In the genomic region with DNA sequence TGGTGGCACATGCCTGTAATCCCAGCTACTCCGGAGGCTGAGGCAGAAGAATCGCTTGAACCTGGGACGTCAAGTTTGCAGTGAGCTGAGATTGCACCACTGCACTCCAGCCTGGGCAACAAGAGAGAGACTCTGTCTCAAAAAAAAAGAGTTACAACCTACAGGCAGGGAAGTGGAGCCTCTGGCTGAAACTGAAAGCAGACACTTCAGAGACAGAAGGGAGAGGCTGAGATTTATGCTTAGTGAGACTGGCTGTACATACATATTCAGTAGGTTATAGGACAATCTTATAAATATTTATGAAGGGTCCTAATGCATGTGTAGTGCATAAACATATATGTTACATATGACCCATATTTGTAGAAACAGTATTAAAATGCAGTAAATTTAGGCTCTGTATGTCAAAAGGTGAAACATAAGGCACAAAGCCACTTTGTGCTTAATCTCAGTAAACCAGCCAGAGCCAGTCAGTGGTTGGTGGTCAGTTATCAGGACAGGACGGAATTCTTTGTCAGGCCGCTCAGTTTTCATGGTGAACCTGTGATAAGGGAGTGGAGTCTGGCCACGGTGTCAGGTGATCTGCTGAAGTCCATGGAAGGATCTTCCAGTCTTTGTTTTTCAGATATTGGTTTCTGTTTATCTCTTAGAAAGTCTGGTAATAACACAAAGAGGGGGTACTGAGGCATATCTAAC, we compare ENCODE assay signal across 12 cellular contexts. TPM values are rescaled to one million over a fixed set of nuclear protein-coding genes. Genes with fewer than 3 reads are reported as not detected.
DNase-seq lines count a peak whose midpoint lies in the region; ATAC-seq and TF ChIP-seq lines count a peak whose summit lies in the region.
"Had no signal": no experiment of that assay in that cellular context is flagged by ENCODE, and none has a peak within 500 bp of the region (broad histone marks: within the 10 kb centered on the region; RNA-seq: fewer than 3 reads in every experiment).

No MANE protein-coding gene starts in this region.

- no peaks in the 10 kb centered on the region for H3K27me3 ChIP-seq in lower lobe of right lung (ENCODE audit: low read depth)

- intact Hi-C loops in lower lobe of right lung (cut with DNase I): no loop called here

- H3K9me3 ChIP-seq in lower lobe of right lung: no peaks in the 10 kb centered on the region
- H3K9me3 ChIP-seq: thoracic aorta had no signal

- peaks cover 23% of the 10 kb centered on the region for H3K4me1 ChIP-seq in lower lobe of right lung

- no peak overlapping the region for H3K27ac ChIP-seq in lower lobe of right lung
- H3K27ac ChIP-seq: thoracic aorta had no signal

- no peak overlapping the region for H3K4me3 ChIP-seq in lower lobe of right lung
- H3K4me3 ChIP-seq: thoracic aorta had no signal

- ATAC-seq in GM18870 (IDR thresholded peaks at IDR 0.05; ENCODE audit: unreplicated experiment) (peak; percentile 86), GM21576 (IDR thresholded peaks at IDR 0.05; ENCODE audit: unreplicated experiment) (peak; percentile 90), lower lobe of right lung (peak; percentile 54 to 61), HG02884 (IDR thresholded peaks at IDR 0.05; ENCODE audit: unreplicated experiment) (no peak)
- ATAC-seq: HCT116 had no signal

- no peaks in the 10 kb centered on the region for H3K36me3 ChIP-seq in lower lobe of right lung
- H3K36me3 ChIP-seq: thoracic aorta had no signal

- peak in 41 of 76 experiments; percentile 9 to 75 (median 31) for DNase-seq in HUDEP-2 (lab: John Stamatoyannopoulos, UW; ENCODE audit: unreplicated experiment in 76 of 76)
- no peak for DNase-seq in lower lobe of right lung
- no peak for DNase-seq in putamen (ENCODE audit: low spot score)
- no peak for DNase-seq in NCI-H1417 treated with DMSO at 0.1 percent for 48 hours (lab: John Stamatoyannopoulos, UW)
- DNase-seq in DMS153 treated with DMSO at 0.1 percent for 48 hours (lab: John Stamatoyannopoulos, UW; ENCODE audit: unreplicated experiment): no peak

- no peak for TF ChIP-seq CTCF in lower lobe of right lung (IDR thresholded peaks at IDR 0.05)

RNA-seq across cellular contexts. Expression of a gene that starts 13.7 kb away (rescaled TPM):
- total RNA-seq in lower lobe of right lung: 13.5 TPM
- total RNA-seq: glomerular endothelial cell, pulmonary artery endothelial cell had no signal

RNA-seq across cellular contexts. Expression of a gene that starts 42.9 kb away (rescaled TPM):
- 63.6 TPM for total RNA-seq in lower lobe of right lung
- total RNA-seq: glomerular endothelial cell had no signal

RNA-seq across cellular contexts. Expression of a gene that starts 50.6 kb away (rescaled TPM):
- not detected for total RNA-seq in lower lobe of right lung
- total RNA-seq: glomerular endothelial cell, pulmonary artery endothelial cell, thoracic aorta had no signal

Comparison
In these comparisons a context has a peak if more than half of its experiments do, and no peak if none do; other contexts are left out.
1. DNase-seq: peak in HUDEP-2 (41 of 76); none in lower lobe of right lung (single experiment), putamen (single experiment), NCI-H1417 treated with DMSO at 0.1 percent for 48 hours (single experiment) and DMS153 treated with DMSO at 0.1 percent for 48 hours (single experiment).